In genomic region chr16:6725634-6726331, GRCh38 we compare ENCODE assay signal across 15 cellular contexts.
DNase-seq lines count a peak whose midpoint lies in the region; ATAC-seq and TF ChIP-seq lines count a peak whose summit lies in the region.
"Had no signal": no experiment of that assay in that cellular context is flagged by ENCODE, and none has a peak within 500 bp of the region (broad histone marks: within the 10 kb centered on the region; RNA-seq: fewer than 3 reads in every experiment).

No MANE protein-coding gene starts in this region.

- H3K4me1 Mint-ChIP-seq in neural crest cell = no peaks in the 10 kb centered on the region
- H3K4me1 Mint-ChIP-seq in Caco-2 (ENCODE audit: low read depth, unreplicated experiment) = no peaks in the 10 kb centered on the region

- H3K27me3 ChIP-seq in Caco-2 (replicated peaks; ENCODE audit: control insufficient read depth, insufficient read depth, low read length) = no peaks in the 10 kb centered on the region; the same call in 1 of the 2 replicates
- H3K27me3 ChIP-seq: BLaER1 had no signal

- CTCF ChIA-PET in Caco-2 (lab: Charles Lee) = no interaction called here

- in situ Hi-C loops in G401 (cut with HindIII; ENCODE audit: low sequenced_read_pairs) = no loop called here

- H3K9me3 Mint-ChIP-seq in neural crest cell (no peaks in the 10 kb centered on the region), Caco-2 (ENCODE audit: unreplicated experiment) (no peaks in the 10 kb centered on the region)

- DNase-seq in G401 (ENCODE audit: low spot score) (peak; percentile 85), NCI-H82 (lab: John Stamatoyannopoulos, UW) (peak; percentile 86), cerebellum (ENCODE audit: low spot score) (peak; percentile 49), neural crest cell (ENCODE audit: low read depth, low spot score) (no peak), Caco-2 (no peak)
- no peak for DNase-seq in activated CD4-positive, CD25-positive, alpha-beta regulatory T cell treated with anti-CD3 and anti-CD28 coated beads, Interleukin-2, amount 50 U/mL, for 72 hours
- DNase-seq: activated CD4-positive, alpha-beta T cell treated with anti-CD3 and anti-CD28 coated beads for 48 hours; activated T-cell treated with anti-CD3 and anti-CD28 coated beads, Interleukin-2, amount 50 U/mL, for 72 hours; aorta; NCI-H1436; stimulated activated naive CD4-positive, alpha-beta T cell had no signal

- BruUV-seq in Caco-2 (replicated peaks; lab: Mats Ljungman, UMichigan) = no TSS peak

- no peaks in the 10 kb centered on the region for H3K36me3 ChIP-seq in Caco-2 (ENCODE audit: control insufficient read depth, insufficient read depth, low read length)
- H3K36me3 ChIP-seq: BLaER1 had no signal

- H3K27ac Mint-ChIP-seq in neural crest cell (ENCODE audit: unreplicated experiment) = no peak overlapping the region
- no peak overlapping the region for H3K27ac Mint-ChIP-seq in Caco-2 (ENCODE audit: unreplicated experiment)
- H3K27ac Mint-ChIP-seq: activated T-cell treated with anti-CD3 and anti-CD28 coated beads, Interleukin-2, amount 50 U/mL, for 72 hours; T-helper 1 cell treated with Interleukin-12 subunit alpha and Interleukin-12 subunit beta and Interleukin-4 antibody, amounts not matched to agents 30 μg/mL and 1 μg/mL, for 36 hours had no signal

- no peak for ATAC-seq in GM21390 (IDR thresholded peaks at IDR 0.05; ENCODE audit: unreplicated experiment)
- no peak for ATAC-seq in HG03457 (IDR thresholded peaks at IDR 0.05; ENCODE audit: unreplicated experiment)
- ATAC-seq: activated T-cell treated with anti-CD3 and anti-CD28 coated beads, Interleukin-2, amount 50 U/mL, for 72 hours had no signal

- TF ChIP-seq CTCF in neural crest cell (conservative IDR thresholded peaks at IDR 0.05) (peak; percentile 54), Caco-2 (IDR thresholded peaks at IDR 0.05; ENCODE audit: insufficient read depth in 1 of 2, low read depth in 1 of 2, low read length in 1 of 2, severe bottlenecking in 1 of 2, unreplicated experiment in 1 of 2) (no peak)

- H3K4me3 Mint-ChIP-seq in neural crest cell = no peak overlapping the region
- no peak overlapping the region for H3K4me3 Mint-ChIP-seq in Caco-2 (ENCODE audit: unreplicated experiment)
- H3K4me3 Mint-ChIP-seq: activated T-cell treated with anti-CD3 and anti-CD28 coated beads, Interleukin-2, amount 50 U/mL, for 72 hours; T-helper 1 cell treated with Interleukin-12 subunit alpha and Interleukin-12 subunit beta and Interleukin-4 antibody, amounts not matched to agents 30 μg/mL and 1 μg/mL, for 36 hours had no signal

- H3K36me3 Mint-ChIP-seq in neural crest cell (ENCODE audit: low read depth) (no peaks in the 10 kb centered on the region), Caco-2 (ENCODE audit: insufficient read depth, unreplicated experiment) (no peaks in the 10 kb centered on the region)

- H3K9me3 ChIP-seq in Caco-2 = no peaks in the 10 kb centered on the region
- H3K9me3 ChIP-seq: BLaER1 had no signal

- POLR2A ChIA-PET in Caco-2 (lab: Charles Lee) = no interaction called here

- peaks cover 55% of the 10 kb centered on the region for H3K27me3 Mint-ChIP-seq in neural crest cell (ENCODE audit: low read depth)
- H3K27me3 Mint-ChIP-seq in Caco-2 (ENCODE audit: insufficient read depth, unreplicated experiment) = peaks cover 7% of the 10 kb centered on the region

- no peaks in the 10 kb centered on the region for H3K4me1 ChIP-seq in Caco-2
- H3K4me1 ChIP-seq: BLaER1 had no signal

- intact Hi-C loops in Caco-2 (cut with micrococcal nuclease; ENCODE audit: unreplicated experiment) = no loop called here

- H3K4me3 ChIP-seq in Caco-2 (ENCODE audit: low read depth, low read length) = no peak overlapping the region
- H3K4me3 ChIP-seq: BLaER1 had no signal

Comparison
In these comparisons a context has a peak if more than half of its experiments do, and no peak if none do; other contexts are left out.
1. DNase-seq: peak in G401 (single experiment), NCI-H82 (single experiment) and cerebellum (single experiment); none in neural crest cell (single experiment), Caco-2 (0 of 2) and activated CD4-positive, CD25-positive, alpha-beta regulatory T cell treated with anti-CD3 and anti-CD28 coated beads, Interleukin-2, amount 50 U/mL, for 72 hours (single experiment).